ENCODE assay signal across 8 cellular contexts in genomic region chr17:38451030-38451839, GRCh38. TPM values are rescaled to one million over a fixed set of nuclear protein-coding genes. Genes with fewer than 3 reads are reported as not detected.
DNase-seq lines count a peak whose midpoint lies in the region; ATAC-seq and TF ChIP-seq lines count a peak whose summit lies in the region.

No MANE protein-coding gene starts in this region.

- H3K9ac ChIP-seq in H9 (ENCODE audit: extremely low read depth, insufficient read length, low read length), result peak overlapping the region; percentile 56

- no peak overlapping the region for H2AK5ac ChIP-seq in H9 (ENCODE audit: insufficient read length, low read length)

- peak overlapping the region; percentile 28 for H3K56ac ChIP-seq in H9 (ENCODE audit: insufficient read length, low read depth, low read length)

- H3K36me3 Mint-ChIP-seq in H9 (ENCODE audit: insufficient read depth in 1 of 3, low read depth in 3 of 3), result peaks cover 0 to 8% (median 1%) of the 10 kb centered on the region in 3 experiments; a peak in 4 of 7 replicates

- H3K4me3 ChIP-seq in astrocyte of the spinal cord (ENCODE audit: low read depth, low read length) (peak overlapping the region; percentile 27), iPS DF 6.9 (ENCODE audit: low read length) (peak overlapping the region; percentile 3; the same call in 1 of the 2 replicates), skin epidermis (peak overlapping the region in 6 of 7 experiments; percentile 5 to 16 (median 14))

- peak overlapping the region; percentile 98 to 100 (median 99) for H3K27ac Mint-ChIP-seq in H9

- no peak overlapping the region for H3K4ac ChIP-seq in H9 (ENCODE audit: low read depth, low read length)

- H3K18ac ChIP-seq in H9 (ENCODE audit: insufficient read length, low read depth, low read length), result peak overlapping the region; percentile 87

- H3K79me2 ChIP-seq in H9 (ENCODE audit: insufficient read depth, low read length), result peaks cover 22% of the 10 kb centered on the region; the same call in 1 of the 2 replicates

- H3K27ac ChIP-seq in H9 (ENCODE audit: insufficient read length, low read depth, low read length), result peak overlapping the region; percentile 96
- peak overlapping the region; percentile 80 for H3K27ac ChIP-seq in iPS DF 6.9 (ENCODE audit: low read length)
- H3K27ac ChIP-seq in skin epidermis, result peak overlapping the region; percentile 43 to 86 (median 75)

- peak overlapping the region; percentile 53 for H3K14ac ChIP-seq in H9 (ENCODE audit: insufficient read depth, low read length)

- peak; percentile 97 for DNase-seq in H9
- DNase-seq in astrocyte of the spinal cord (ENCODE audit: low read depth, low spot score), result peak; percentile 82
- DNase-seq in iPS DF 6.9 (ENCODE audit: low read depth, low spot score), result peak; percentile 84
- no peak for DNase-seq in NCI-H1417 (lab: John Stamatoyannopoulos, UW)
- DNase-seq in NCI-H1417 treated with DMSO at 0.1 percent for 48 hours (lab: John Stamatoyannopoulos, UW), result no peak

- peak overlapping the region; percentile 76 for H3K4me2 ChIP-seq in H9 (ENCODE audit: insufficient read depth, insufficient read length, low read length)

- peaks cover 19% of the 10 kb centered on the region for H3K23me2 ChIP-seq in H9 (ENCODE audit: insufficient read length, low read depth, low read length, poor library complexity, severe bottlenecking)

- no peaks in the 10 kb centered on the region; the same call in 1 of the 2 replicates for H3K27me3 Mint-ChIP-seq in H9 (ENCODE audit: low read depth)

- ATAC-seq in GM19463 (IDR thresholded peaks at IDR 0.05; ENCODE audit: unreplicated experiment), result no peak
- ATAC-seq in HG02571 (IDR thresholded peaks at IDR 0.05; ENCODE audit: unreplicated experiment), result no peak

- in situ Hi-C loops in astrocyte of the spinal cord (cut with HindIII; ENCODE audit: low sequenced_read_pairs), result no loop called here

- H2AFZ ChIP-seq in H9 (ENCODE audit: low read length), result no peak overlapping the region

- H4K5ac ChIP-seq in H9 (ENCODE audit: insufficient read length, low read depth, low read length), result peak overlapping the region; percentile 25

- H2BK120ac ChIP-seq in H9 (ENCODE audit: low read depth, low read length, poor library complexity, severe bottlenecking), result no peak overlapping the region

- H3K4me1 ChIP-seq in H9 (ENCODE audit: insufficient read depth, low read length), result peaks cover 23% of the 10 kb centered on the region
- H3K4me1 ChIP-seq in iPS DF 6.9 (ENCODE audit: control insufficient read depth, insufficient read depth, low read length), result peaks cover 26% of the 10 kb centered on the region

- H4K91ac ChIP-seq in H9 (ENCODE audit: insufficient read length, low read depth, low read length), result peak overlapping the region; percentile 7

- H3K9me3 ChIP-seq in H9 (ENCODE audit: control insufficient read depth, low read depth, low read length) (no peaks in the 10 kb centered on the region), iPS DF 6.9 (ENCODE audit: control insufficient read depth, insufficient read depth, low read length) (no peaks in the 10 kb centered on the region)

- H2BK12ac ChIP-seq in H9 (ENCODE audit: insufficient read length, low read depth, low read length), result no peak overlapping the region

- H3K36me3 ChIP-seq in iPS DF 6.9 (ENCODE audit: control insufficient read depth, insufficient read depth, low read length), result no peaks in the 10 kb centered on the region

- TF ChIP-seq CTCF in H9 (conservative IDR thresholded peaks at IDR 0.05) (no peak), astrocyte of the spinal cord (IDR thresholded peaks at IDR 0.05; ENCODE audit: low read depth, low read length) (no peak)

- H4K8ac ChIP-seq in H9 (replicated peaks; ENCODE audit: insufficient read length, low read depth, low read length), result no peak overlapping the region

- no peaks in the 10 kb centered on the region for H3K27me3 ChIP-seq in H9 (ENCODE audit: insufficient read depth, low read length)
- no peaks in the 10 kb centered on the region for H3K27me3 ChIP-seq in iPS DF 6.9 (ENCODE audit: control insufficient read depth, insufficient read depth, low read length)

- no peak overlapping the region for H2BK20ac ChIP-seq in H9 (ENCODE audit: low read depth, low read length, poor library complexity, severe bottlenecking)

- no CpG with 5 or more reads among the region's 10 CpGs for WGBS in H9 (ENCODE audit: extremely low coverage, insufficient read length, low lambda C conversion rate)
- no CpG with 5 or more reads among the region's 10 CpGs for WGBS in iPS DF 6.9 (ENCODE audit: insufficient coverage, insufficient read length)

- H2BK5ac ChIP-seq in H9 (ENCODE audit: insufficient read length, low read length), result no peak overlapping the region

- no peaks in the 10 kb centered on the region for H4K20me1 ChIP-seq in H9 (ENCODE audit: control insufficient read depth, insufficient read depth, insufficient read length)

- no peaks in the 10 kb centered on the region for H3K79me1 ChIP-seq in H9 (ENCODE audit: insufficient read depth, low read depth, low read length, poor library complexity, severe bottlenecking)

- H3K4me3 Mint-ChIP-seq in H9, result peak overlapping the region; percentile 79 to 85

- H2BK15ac ChIP-seq in H9 (ENCODE audit: low read depth, low read length), result no peak overlapping the region

- no peak overlapping the region for H3K23ac ChIP-seq in H9 (ENCODE audit: insufficient read length, low read depth, low read length)

- peaks cover 63 to 71% of the 10 kb centered on the region in 2 experiments for H3K4me1 Mint-ChIP-seq in H9

- H3T11ph ChIP-seq in H9 (ENCODE audit: low read length), result no peak overlapping the region

- no peaks in the 10 kb centered on the region for H3K9me3 Mint-ChIP-seq in H9

RNA-seq across cellular contexts. Expression of gene ARHGAP23, which starts 23.0 kb away (rescaled TPM):
- total RNA-seq in H9 (2021), result 96.3 and 97.9 TPM in 2 replicates

Comparison
In these comparisons a context has a peak if more than half of its experiments do, and no peak if none do; other contexts are left out.
1. DNase-seq: peak in H9 (single experiment), astrocyte of the spinal cord (single experiment) and iPS DF 6.9 (single experiment); none in NCI-H1417 (0 of 3) and NCI-H1417 treated with DMSO at 0.1 percent for 48 hours (single experiment).
2. Peak in every context shown above with its lines, with median percentiles within 50 percentile points of each other: H3K27ac ChIP-seq and H3K4me3 ChIP-seq.